ENCODE assay signal across 18 cellular contexts in the genomic region with DNA sequence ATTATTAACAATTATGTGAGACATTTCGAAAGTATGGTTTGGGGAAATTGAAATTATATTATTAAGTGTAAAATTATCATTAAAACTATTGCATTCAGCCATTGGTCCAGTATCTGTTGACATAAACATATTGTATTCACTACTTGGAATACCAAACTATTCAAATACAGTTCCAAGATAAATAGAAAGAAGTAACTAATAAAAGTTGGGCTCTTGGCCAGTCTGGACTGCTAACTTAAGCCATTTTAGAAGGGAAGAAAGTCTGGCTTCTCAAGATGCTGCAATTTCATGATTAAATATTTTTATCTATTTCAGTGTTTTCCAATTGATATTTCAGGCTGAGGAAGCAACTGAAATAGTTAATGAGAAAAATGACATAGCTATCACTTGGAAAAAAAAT.
A peak's percentile ranks its signal among the peaks of the same experiment; 100 is the strongest.
DNase-seq lines count a peak whose midpoint lies in the region; TF ChIP-seq lines count a peak whose summit lies in the region.
"Had no signal": no experiment of that assay in that cellular context is flagged by ENCODE, and none has a peak within 500 bp of the region (broad histone marks: within the 10 kb centered on the region; RNA-seq: fewer than 3 reads in every experiment).

No MANE protein-coding gene starts in this region.

- H3K4me1 Mint-ChIP-seq in CD8-positive, alpha-beta memory T cell: no peaks in the 10 kb centered on the region

- H3K9me3 Mint-ChIP-seq in CD8-positive, alpha-beta memory T cell: no peaks in the 10 kb centered on the region
- H3K9me3 Mint-ChIP-seq: CD4-positive, alpha-beta T cell had no signal

- no peak overlapping the region for H3K4me3 ChIP-seq in LNCaP clone FGC (ENCODE audit: low read depth, low read length)
- H3K4me3 ChIP-seq in cardiac fibroblast (replicated peaks in 1 of 2; ENCODE audit: low read depth in 2 of 2, low read length in 2 of 2): no peak overlapping the region
- H3K4me3 ChIP-seq in CD8-positive, alpha-beta memory T cell (ENCODE audit: low read length): no peak overlapping the region
- no peak overlapping the region for H3K4me3 ChIP-seq in uterus
- H3K4me3 ChIP-seq: K562, Peyer's patch, SJSA1 had no signal

- no peaks in the 10 kb centered on the region for H3K9me3 ChIP-seq in CD8-positive, alpha-beta memory T cell (ENCODE audit: low read length)
- H3K9me3 ChIP-seq in uterus: no peaks in the 10 kb centered on the region
- H3K9me3 ChIP-seq: BE2C, Peyer's patch, SJSA1 had no signal

- no peak overlapping the region for H3K4me3 Mint-ChIP-seq in CD8-positive, alpha-beta memory T cell
- H3K4me3 Mint-ChIP-seq: CD4-positive, alpha-beta T cell had no signal

- no peak overlapping the region for H3K27ac ChIP-seq in CD8-positive, alpha-beta memory T cell (ENCODE audit: low read depth, low read length)
- H3K27ac ChIP-seq in uterus: no peak overlapping the region
- H3K27ac ChIP-seq: Peyer's patch, SJSA1 had no signal

- H3K36me3 Mint-ChIP-seq in CD8-positive, alpha-beta memory T cell: peaks cover 0 to 5% (median 0%) of the 10 kb centered on the region in 3 donors

- no peaks in the 10 kb centered on the region for H3K36me3 ChIP-seq in CD8-positive, alpha-beta memory T cell (ENCODE audit: insufficient read depth, low read length)
- H3K36me3 ChIP-seq in uterus: no peaks in the 10 kb centered on the region
- H3K36me3 ChIP-seq: BE2C, Peyer's patch, SJSA1 had no signal

- no peaks in the 10 kb centered on the region for H3K27me3 ChIP-seq in CD8-positive, alpha-beta memory T cell (ENCODE audit: insufficient read depth, low read length, poor library complexity, severe bottlenecking)
- no peaks in the 10 kb centered on the region for H3K27me3 ChIP-seq in uterus
- H3K27me3 ChIP-seq: BE2C, Peyer's patch, SJSA1 had no signal

- TF ChIP-seq CTCF in LNCaP clone FGC (IDR thresholded peaks at IDR 0.05; ENCODE audit: control insufficient read depth, extremely low read depth, insufficient read depth): no peak
- TF ChIP-seq CTCF in cardiac fibroblast (IDR thresholded peaks at IDR 0.05; ENCODE audit: low read depth, low read length): no peak
- TF ChIP-seq CTCF in uterus (IDR thresholded peaks at IDR 0.05): no peak

- H3K4me1 ChIP-seq in CD8-positive, alpha-beta memory T cell (ENCODE audit: insufficient read depth, low read length): no peaks in the 10 kb centered on the region
- H3K4me1 ChIP-seq in uterus: no peaks in the 10 kb centered on the region
- H3K4me1 ChIP-seq: Peyer's patch had no signal

- CTCF ChIA-PET in CD8-positive, alpha-beta memory T cell (lab: Charles Lee): no interaction called here

- intact Hi-C loops in uterus (cut with DNase I; ENCODE audit: low total_unique reads): no loop called here

- POLR2A ChIA-PET in CD8-positive, alpha-beta memory T cell (lab: Charles Lee): no interaction called here

- H3K27me3 Mint-ChIP-seq in CD8-positive, alpha-beta memory T cell: peaks cover 0 to 2% of the 10 kb centered on the region in 2 donors
- H3K27me3 Mint-ChIP-seq: CD4-positive, alpha-beta T cell had no signal

- peak; percentile 78 for DNase-seq in LNCaP clone FGC (ENCODE audit: low read depth)
- DNase-seq in cardiac fibroblast (ENCODE audit: low read depth in 2 of 2): peak; percentile 29 to 49
- peak; percentile 35 for DNase-seq in fibroblast of peridontal ligament (ENCODE audit: extremely low read depth)
- DNase-seq in CD8-positive, alpha-beta memory T cell: no peak
- no peak for DNase-seq in mucosa of gallbladder (ENCODE audit: low spot score)
- DNase-seq in uterus: no peak
- DNase-seq in ecto neural progenitor cell (ENCODE audit: low spot score): no peak
- DNase-seq: BE2C; Calu3; CD4-positive, alpha-beta T cell; NCI-H1105 treated with DMSO at 0.1 percent for 48 hours; NCI-H1694; NCI-H2081 treated with DMSO at 0.1 percent for 48 hours; NCI-H748 treated with DMSO at 0.1 percent for 48 hours; NK-92 treated with Interleukin-12 subunit alpha and Interleukin-12 subunit beta, amount 100 ng/mL, for 24 hours; Peyer's patch had no signal

- H3K27ac Mint-ChIP-seq in CD8-positive, alpha-beta memory T cell: no peak overlapping the region
- H3K27ac Mint-ChIP-seq: CD4-positive, alpha-beta T cell had no signal

- TF ChIP-seq POLR2A in uterus (IDR thresholded peaks at IDR 0.05): no peak

Comparison
In these comparisons a context has a peak if more than half of its experiments do, and no peak if none do; other contexts are left out.
1. DNase-seq: peak in LNCaP clone FGC (single experiment), cardiac fibroblast (2 of 2) and fibroblast of peridontal ligament (single experiment); none in CD8-positive, alpha-beta memory T cell (0 of 5), mucosa of gallbladder (single experiment), uterus (0 of 2) and ecto neural progenitor cell (single experiment).